1 cellular context compared by ENCODE assay signal in genomic region chr2:9313443-9313842, GRCh38.
TF ChIP-seq lines count a peak whose summit lies in the region.

No MANE protein-coding gene starts in this region.

TF ChIP-seq in K562, 482 proteins besides CTCF, POLR2A, EP300 and RAD21 (continued from another document and continues in another):
- peak in 1 of 2 experiments; percentile 50; a peak in 1 of 4 replicates for TF ChIP-seq MLLT1 (IDR thresholded peaks at IDR 0.05)
- no peak for TF ChIP-seq CBX8 (IDR thresholded peaks at IDR 0.05; ENCODE audit: borderline replicate concordance, extremely low read depth, low read depth, low read length, poor library complexity, severe bottlenecking)
- TF ChIP-seq NFE2 (IDR thresholded peaks at IDR 0.05; ENCODE audit: low read depth): no peak
- TF ChIP-seq HMG20B (CRISPR knock-in tag; IDR thresholded peaks at IDR 0.05): no peak
- TF ChIP-seq NKRF (IDR thresholded peaks at IDR 0.05; ENCODE audit: borderline replicate concordance): no peak
- TF ChIP-seq ATF1 (CRISPR knock-in tag; IDR thresholded peaks at IDR 0.05): no peak
- TF ChIP-seq ATF1 (tag; IDR thresholded peaks at IDR 0.05): no peak
- TF ChIP-seq ZNF274 (IDR thresholded peaks at IDR 0.05; ENCODE audit: borderline replicate concordance, low read depth, low read length): no peak
- no peak for TF ChIP-seq CBX2 (IDR thresholded peaks at IDR 0.05; ENCODE audit: insufficient read depth, low read length, poor library complexity, severe bottlenecking)
- no peak for TF ChIP-seq BDP1 (IDR thresholded peaks at IDR 0.05; ENCODE audit: insufficient read depth, insufficient read length)
- TF ChIP-seq ZNF398 (CRISPR knock-in tag; IDR thresholded peaks at IDR 0.05): no peak
- TF ChIP-seq XRCC4 (IDR thresholded peaks at IDR 0.05; ENCODE audit: extremely low read depth, insufficient read depth, insufficient read length): no peak
- no peak for TF ChIP-seq EP400 (IDR thresholded peaks at IDR 0.05)
- no peak for TF ChIP-seq ZNF175 (CRISPR knock-in tag; IDR thresholded peaks at IDR 0.05; ENCODE audit: low read depth)
- no peak for TF ChIP-seq HMGXB4 (CRISPR knock-in tag; IDR thresholded peaks at IDR 0.05)
- TF ChIP-seq FOSL1 (tag; conservative IDR thresholded peaks at IDR 0.05): peak; percentile 46
- no peak for TF ChIP-seq YY1 (IDR thresholded peaks at IDR 0.05; ENCODE audit: borderline replicate concordance in 1 of 3, control insufficient read depth in 1 of 3, extremely low read depth in 1 of 3, insufficient read depth in 3 of 3, insufficient read length in 1 of 3, insufficient replicate concordance in 2 of 3, low read depth in 1 of 3, low read length in 2 of 3)
- no peak for TF ChIP-seq ZNF507 (tag; conservative IDR thresholded peaks at IDR 0.05)
- peak; percentile 42; the same call in 1 of the 2 replicates for TF ChIP-seq BCOR (IDR thresholded peaks at IDR 0.05)
- no peak for TF ChIP-seq MGA (IDR thresholded peaks at IDR 0.05)
- no peak for TF ChIP-seq THAP12 (CRISPR knock-in tag; IDR thresholded peaks at IDR 0.05)
- no peak for TF ChIP-seq NCOA4 (IDR thresholded peaks at IDR 0.05; ENCODE audit: partially characterized antibody)
- TF ChIP-seq ZEB2 (IDR thresholded peaks at IDR 0.05): no peak
- TF ChIP-seq PURB (CRISPR knock-in tag; IDR thresholded peaks at IDR 0.05; ENCODE audit: low read depth): no peak
- no peak for TF ChIP-seq NCOA6 (IDR thresholded peaks at IDR 0.05)
- TF ChIP-seq GATA2 (CRISPR knock-in tag; IDR thresholded peaks at IDR 0.05): peak; percentile 18; the same call in 1 of the 2 replicates
- TF ChIP-seq PTTG1 (tag; IDR thresholded peaks at IDR 0.05; ENCODE audit: low read depth): no peak
- TF ChIP-seq MAX (CRISPR knock-in tag; IDR thresholded peaks at IDR 0.05): peak; percentile 78
- TF ChIP-seq ZKSCAN1 (IDR thresholded peaks at IDR 0.05; ENCODE audit: low read depth, low read length): no peak
- TF ChIP-seq NR4A1 (CRISPR knock-in tag; IDR thresholded peaks at IDR 0.05): no peak
- TF ChIP-seq NR4A1 (tag; IDR thresholded peaks at IDR 0.05): no peak
- no peak for TF ChIP-seq E2F8 (IDR thresholded peaks at IDR 0.05; ENCODE audit: low read depth, partially characterized antibody)
- TF ChIP-seq TBP (optimal IDR thresholded peaks at IDR 0.05; ENCODE audit: low read depth, low read length): no peak
